ENCODE assay signal across 8 cellular contexts in the genomic region with DNA sequence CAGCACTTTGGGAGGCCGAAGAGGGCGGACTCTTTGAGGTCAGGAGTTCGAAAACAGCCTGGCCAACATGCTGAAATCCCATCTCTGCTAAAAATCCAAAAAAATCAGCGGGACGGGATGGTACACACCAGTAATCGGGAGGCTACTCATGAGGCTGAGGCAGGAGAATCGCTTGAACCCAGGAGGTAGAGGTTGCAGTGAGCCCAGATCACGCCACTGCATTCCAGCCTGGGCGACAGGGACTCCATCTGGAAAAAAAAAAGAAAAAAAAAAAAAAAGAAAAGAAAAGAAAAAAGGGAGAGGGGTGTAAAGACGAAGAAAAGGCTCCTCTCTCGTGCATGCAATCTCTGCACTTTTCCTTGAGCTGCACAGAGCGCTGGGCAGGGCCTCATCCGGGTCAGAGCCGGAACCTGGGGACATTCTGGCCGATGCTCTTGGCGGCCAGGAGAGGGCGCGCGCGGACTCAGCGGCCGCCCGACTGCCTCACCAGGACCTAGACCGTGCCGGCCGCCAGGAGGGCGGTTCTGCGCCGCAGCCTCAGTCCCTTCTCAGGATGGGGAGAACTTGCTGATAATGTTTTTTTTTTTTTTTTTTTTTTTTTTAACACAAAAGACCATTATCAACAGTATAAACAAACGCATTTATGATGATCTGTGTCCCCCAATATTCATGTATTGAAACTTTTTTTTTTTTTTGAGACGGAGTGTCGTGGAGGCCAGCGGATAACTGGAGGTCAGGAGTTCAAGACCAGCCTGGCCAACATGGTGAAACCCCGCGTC. TPM values are rescaled to one million over a fixed set of nuclear protein-coding genes. Genes with fewer than 3 reads are reported as not detected.
A peak's percentile ranks its signal among the peaks of the same experiment; 100 is the strongest.
DNase-seq lines count a peak whose midpoint lies in the region; ATAC-seq and TF ChIP-seq lines count a peak whose summit lies in the region.

No MANE protein-coding gene starts in this region.

- H4K20me1 ChIP-seq in MM.1S (ENCODE audit: insufficient read depth, low read length), result no peaks in the 10 kb centered on the region

- no peaks in the 10 kb centered on the region for H3K36me3 Mint-ChIP-seq in glutamatergic neuron (ENCODE audit: unreplicated experiment)

- H3K9me3 ChIP-seq in MM.1S (replicated peaks; ENCODE audit: insufficient read depth, low read length) (no peaks in the 10 kb centered on the region), SK-N-MC (ENCODE audit: low read depth, low read length) (no peaks in the 10 kb centered on the region), vagina (no peaks in the 10 kb centered on the region)

- H3K9me3 Mint-ChIP-seq in glutamatergic neuron (ENCODE audit: unreplicated experiment), result peaks cover 4% of the 10 kb centered on the region

- intact Hi-C loops in vagina (cut with DNase I), result loop anchor here (5.0 kb wide), 1 partner anchor 33 kb away; no protein-coding TSS in a partner anchor

- no peaks in the 10 kb centered on the region for H3K79me2 ChIP-seq in MM.1S (ENCODE audit: low read length)

- H3K9ac ChIP-seq in MM.1S (ENCODE audit: low read length) (no peak overlapping the region), SK-N-MC (ENCODE audit: insufficient read length) (no peak overlapping the region)

- peak; percentile 93 for TF ChIP-seq CTCF in MM.1S (IDR thresholded peaks at IDR 0.05; ENCODE audit: low read length)
- peak; percentile 85 for TF ChIP-seq CTCF in glutamatergic neuron (IDR thresholded peaks at IDR 0.05; ENCODE audit: partially characterized antibody, unreplicated experiment)
- peak; percentile 82 to 98 (median 85) for TF ChIP-seq CTCF in vagina (IDR thresholded peaks at IDR 0.05)

- H3K27ac Mint-ChIP-seq in glutamatergic neuron (ENCODE audit: unreplicated experiment), result no peak overlapping the region

- ATAC-seq in GM19468 (IDR thresholded peaks at IDR 0.05; ENCODE audit: extremely low read depth, unreplicated experiment), result peak; percentile 26

- H3F3A ChIP-seq in MM.1S (ENCODE audit: insufficient read depth, low read length), result no peaks in the 10 kb centered on the region

- H3K4me3 ChIP-seq in MM.1S (ENCODE audit: low read length) (no peak overlapping the region), SK-N-MC (peak overlapping the region; percentile 5; the same call in 1 of the 2 replicates), vagina (no peak overlapping the region)

- DNase-seq in CD1c-positive myeloid dendritic cell (ENCODE audit: extremely low spot score) (peak; percentile 92), MM.1S (peak; percentile 82), SK-N-MC (ENCODE audit: low read depth, low spot score) (no peak), glutamatergic neuron (peak; percentile 69), pons (ENCODE audit: low spot score) (peak; percentile 69), vagina (ENCODE audit: extremely low spot score in 2 of 2) (no peak)
- DNase-seq in activated gamma-delta T cell treated with anti-CD3 and anti-CD28 coated beads, Interleukin-2, amount 50 U/mL, for 16 hours (ENCODE audit: low read depth), result peak; percentile 51

- no peak overlapping the region for H3K27ac ChIP-seq in MM.1S (ENCODE audit: low read length)
- no peak overlapping the region for H3K27ac ChIP-seq in SK-N-MC
- no peak overlapping the region for H3K27ac ChIP-seq in vagina

- H3K4me1 Mint-ChIP-seq in glutamatergic neuron (ENCODE audit: low read depth, unreplicated experiment), result no peaks in the 10 kb centered on the region

- H3K4me2 ChIP-seq in MM.1S (ENCODE audit: low read depth, low read length), result peak overlapping the region; percentile 28; the same call in 1 of the 2 replicates

- H3K27me3 ChIP-seq in MM.1S (replicated peaks; ENCODE audit: insufficient read depth, low read length) (peaks cover 26% of the 10 kb centered on the region), vagina (no peaks in the 10 kb centered on the region)

- peaks cover 7% of the 10 kb centered on the region for H3K27me3 Mint-ChIP-seq in glutamatergic neuron (ENCODE audit: unreplicated experiment)

- no peak for TF ChIP-seq POLR2A in vagina (IDR thresholded peaks at IDR 0.05)

- H2AFZ ChIP-seq in MM.1S (ENCODE audit: low read length), result peak overlapping the region; percentile 66

- H3K4me1 ChIP-seq in MM.1S (ENCODE audit: low read length) (peaks cover 2% of the 10 kb centered on the region; the same call in 1 of the 2 replicates), vagina (no peaks in the 10 kb centered on the region)

- H3K36me3 ChIP-seq in MM.1S (replicated peaks; ENCODE audit: insufficient read depth, low read length) (no peaks in the 10 kb centered on the region), SK-N-MC (ENCODE audit: insufficient read depth, low read length) (no peaks in the 10 kb centered on the region), vagina (no peaks in the 10 kb centered on the region)

- no peaks in the 10 kb centered on the region for H3K9me2 ChIP-seq in MM.1S (replicated peaks; ENCODE audit: insufficient read depth, low read length)

- H3K4me3 Mint-ChIP-seq in glutamatergic neuron (ENCODE audit: unreplicated experiment), result peak overlapping the region; percentile 25

RNA-seq across cellular contexts. Expression of a gene that starts 8.2 kb away (rescaled TPM):
- 30.5 TPM for total RNA-seq in glutamatergic neuron (ENCODE audit: unreplicated experiment)
- 65.1 TPM for total RNA-seq in vagina

RNA-seq across cellular contexts. Expression of a gene that starts 16.8 kb away (rescaled TPM):
- total RNA-seq in glutamatergic neuron (ENCODE audit: unreplicated experiment) (not detected), vagina (38.8 TPM)

RNA-seq across cellular contexts. Expression of a gene that starts 37.0 kb away (rescaled TPM):
- 77.1 TPM for total RNA-seq in glutamatergic neuron (ENCODE audit: unreplicated experiment)
- 32.9 TPM for total RNA-seq in vagina

RNA-seq across cellular contexts. Expression of a gene that starts 44.7 kb away (rescaled TPM):
- total RNA-seq in glutamatergic neuron (ENCODE audit: unreplicated experiment), result not detected
- total RNA-seq in vagina, result 11.3 TPM

RNA-seq across cellular contexts. Expression of a gene that starts 57.7 kb away (rescaled TPM):
- total RNA-seq in glutamatergic neuron (ENCODE audit: unreplicated experiment) (not detected), vagina (not detected)

Comparison
In these comparisons a context has a peak if more than half of its experiments do, and no peak if none do; other contexts are left out.
1. DNase-seq: peak in CD1c-positive myeloid dendritic cell (single experiment), MM.1S (single experiment), activated gamma-delta T cell treated with anti-CD3 and anti-CD28 coated beads, Interleukin-2, amount 50 U/mL, for 16 hours (single experiment), glutamatergic neuron (single experiment) and pons (single experiment); none in SK-N-MC (single experiment) and vagina (0 of 2).
2. RNA of a gene that starts 16.8 kb away (total RNA-seq): 38.8 TPM in vagina (single experiment); not detected in glutamatergic neuron (single experiment); every median in the first group is over 10 times any median in the second.
3. Peak in every context shown above with its lines, with median percentiles within 50 percentile points of each other: CTCF ChIP-seq.